Comparison of ENCODE assay signal across 7 cellular contexts in the genomic region with DNA sequence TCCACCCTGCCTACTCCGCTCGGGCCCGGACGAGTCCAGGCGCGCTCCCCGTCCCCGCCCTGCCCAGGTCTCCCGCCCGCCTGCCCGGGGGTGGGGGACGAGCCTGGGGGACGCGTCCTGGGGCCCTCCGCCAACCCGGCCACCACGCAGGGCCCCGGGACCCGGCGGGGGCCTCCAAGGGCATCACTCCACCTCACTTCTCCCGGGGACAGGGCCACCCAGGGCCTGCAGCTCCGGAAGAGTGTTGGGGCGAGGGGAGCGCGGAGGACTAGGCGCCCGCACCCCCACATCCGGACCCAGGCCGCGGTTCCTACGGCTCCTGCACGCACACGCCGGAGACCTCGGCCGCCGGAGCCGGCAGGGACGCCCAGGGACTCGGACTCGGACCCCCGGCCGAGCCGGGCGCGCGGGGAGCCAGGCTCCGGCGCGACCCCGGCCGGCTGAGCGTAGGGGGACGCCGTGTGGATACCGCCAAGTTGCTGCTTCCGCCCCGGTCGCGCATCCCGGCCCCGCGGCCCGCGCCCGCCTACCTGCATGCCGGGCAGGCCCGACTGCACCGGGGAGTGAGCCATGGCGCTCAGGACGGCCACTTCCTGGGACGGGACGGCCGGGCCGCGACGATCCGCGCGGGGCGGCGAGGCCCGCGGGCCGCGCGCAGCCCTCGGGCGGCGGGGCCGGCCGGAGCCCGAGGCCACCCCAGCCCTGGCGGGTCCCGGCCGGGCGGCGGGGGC. TPM values are rescaled to one million over a fixed set of nuclear protein-coding genes. Genes with fewer than 3 reads are reported as not detected.
DNase-seq lines count a peak whose midpoint lies in the region; ATAC-seq, FAIRE-seq and TF ChIP-seq lines count a peak whose summit lies in the region.

No MANE protein-coding gene starts in this region.

- TF ChIP-seq POLR2A in ovary (IDR thresholded peaks at IDR 0.05) = no peak

- no peak for TF ChIP-seq EP300 in ovary (IDR thresholded peaks at IDR 0.05)

- H3K27ac ChIP-seq in ovary = peak overlapping the region; percentile 86 to 93

- peak overlapping the region; percentile 90; the same call in 1 of the 2 replicates for H3K27ac Mint-ChIP-seq in HFFc6

- peak overlapping the region; percentile 99 for H3K4me3 ChIP-seq in ovary

- H3K36me3 Mint-ChIP-seq in HFFc6 (ENCODE audit: low read depth) = peaks cover 15% of the 10 kb centered on the region

- no peaks in the 10 kb centered on the region for H3K27me3 ChIP-seq in ovary

- no peaks in the 10 kb centered on the region for H3K36me3 ChIP-seq in ovary

- no peak for TF ChIP-seq CTCF in HFFc6 (IDR thresholded peaks at IDR 0.05)
- no peak for TF ChIP-seq CTCF in ovary (IDR thresholded peaks at IDR 0.05)

- 0 to 1% (median 0%) methylated on average over 24 to 98 of the region's 98 CpGs for WGBS in ovary, 3 donors

- H3K4me3 Mint-ChIP-seq in HFFc6 = peak overlapping the region; percentile 95

- H3K27me3 Mint-ChIP-seq in HFFc6 (ENCODE audit: insufficient read depth) = no peaks in the 10 kb centered on the region; the same call in 1 of the 2 replicates

- H3K9me3 ChIP-seq in ovary = no peaks in the 10 kb centered on the region

- no peaks in the 10 kb centered on the region for H3K9me3 Mint-ChIP-seq in HFFc6

- DNase-seq in HFFc6 (no peak), NCI-H526 treated with DMSO at 0.1 percent for 48 hours (lab: John Stamatoyannopoulos, UW) (peak; percentile 50), activated gamma-delta T cell treated with Interleukin-2 at 50 U/mL for 16 hours (peak; percentile 46), germinal center (ENCODE audit: low spot score) (peak; percentile 59), ovary (peak; percentile 57 to 71 (median 61)), RCC 7860 (ENCODE audit: low spot score) (no peak)

- peaks cover 61% of the 10 kb centered on the region for H3K4me1 Mint-ChIP-seq in HFFc6 (ENCODE audit: low read depth)

- intact Hi-C loops in ovary (cut with DNase I) = loop anchor here (5.0 to 10.0 kb wide), 7 partner anchors 69 to 1511 kb away; partner anchors contain the start of gene PCCA (in 1 of the 4)

- peak; percentile 41 for ATAC-seq in GM18511 (IDR thresholded peaks at IDR 0.05; ENCODE audit: unreplicated experiment)

- FAIRE-seq in RCC 7860 (lab: Jason Lieb, UNC) = no peak

- peaks cover 8% of the 10 kb centered on the region for H3K4me1 ChIP-seq in ovary (ENCODE audit: insufficient read depth)

RNA-seq across cellular contexts. Expression of gene STK24, which starts 0.5 kb away (rescaled TPM):
- 10 to 100 TPM; 72.2 to 89.8 (median 80.5) TPM for total RNA-seq in HFFc6 (2021; fragmentation: NEBNext Ultra II Directional; extraction: Animal tissue kit (Norgen Biotek cat#: 25700))
- 10 to 100 TPM; 34.0 to 73.1 (median 60.6) TPM for total RNA-seq in ovary
- 100 to 1,000 TPM in 1 of 2 donors, 10 to 100 TPM in 1; 46.4 to 153 TPM for polyA plus RNA-seq in ovary

Comparison
In these comparisons a context has a peak if more than half of its experiments do, and no peak if none do; other contexts are left out.
1. DNase-seq: peak in NCI-H526 treated with DMSO at 0.1 percent for 48 hours (single experiment), activated gamma-delta T cell treated with Interleukin-2 at 50 U/mL for 16 hours (single experiment), germinal center (single experiment) and ovary (5 of 5); none in HFFc6 (single experiment) and RCC 7860 (single experiment).